In the genomic region with DNA sequence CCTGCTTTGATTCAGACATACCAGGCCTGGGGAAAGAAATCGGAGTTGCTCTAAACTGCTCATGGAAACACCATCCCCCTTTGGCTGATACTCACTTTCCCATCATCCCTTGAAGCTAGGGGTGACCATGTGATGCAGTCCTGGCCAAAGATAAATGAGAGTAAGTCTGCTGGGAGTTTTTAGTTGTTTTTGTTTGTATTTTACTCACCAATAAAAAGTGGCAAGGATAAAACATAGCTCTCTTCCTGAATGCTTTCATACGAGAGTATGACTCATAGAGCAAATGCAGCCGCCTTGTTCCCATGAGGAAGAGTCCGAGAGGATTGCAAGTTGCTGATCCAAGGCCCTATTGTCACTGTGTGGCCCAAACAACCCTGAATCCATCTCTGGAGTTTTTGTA, we compare ENCODE assay signal across 19 cellular contexts.
DNase-seq lines count a peak whose midpoint lies in the region; FAIRE-seq and TF ChIP-seq lines count a peak whose summit lies in the region.
"Had no signal": no experiment of that assay in that cellular context is flagged by ENCODE, and none has a peak within 500 bp of the region (broad histone marks: within the 10 kb centered on the region; RNA-seq: fewer than 3 reads in every experiment).

No MANE protein-coding gene starts in this region.

- no peaks in the 10 kb centered on the region for H3K4me1 ChIP-seq in hepatocyte (ENCODE audit: insufficient read depth)
- H3K4me1 ChIP-seq: SJCRH30 had no signal

- H3K36me3 ChIP-seq in hepatocyte (replicated peaks; ENCODE audit: insufficient read depth, low read depth): no peaks in the 10 kb centered on the region
- H3K36me3 ChIP-seq: BLaER1 treated with 17β-estradiol and CSF1 and Interleukin-3, amounts not matched to agents 10 nM and 100 nM; SJCRH30 had no signal

- no peak overlapping the region for H2AFZ ChIP-seq in hepatocyte

- no peak overlapping the region for H3K4me2 ChIP-seq in hepatocyte

- TF ChIP-seq CTCF in hepatocyte (IDR thresholded peaks at IDR 0.05; ENCODE audit: poor library complexity): no peak

- FAIRE-seq in urothelium cell line (lab: Jason Lieb, UNC): no peak

- H3K79me2 ChIP-seq in hepatocyte: no peaks in the 10 kb centered on the region

- no peak overlapping the region for H3K27ac ChIP-seq in hepatocyte
- H3K27ac ChIP-seq: 22Rv1; BLaER1 treated with 17β-estradiol and CSF1 and Interleukin-3, amounts not matched to agents 10 nM and 100 nM; RWPE1; SJCRH30 had no signal

- no peaks in the 10 kb centered on the region for H3K9me3 ChIP-seq in hepatocyte (ENCODE audit: low read depth)
- H3K9me3 ChIP-seq: BLaER1 treated with 17β-estradiol and CSF1 and Interleukin-3, amounts not matched to agents 10 nM and 100 nM; SJCRH30 had no signal

- no peaks in the 10 kb centered on the region for H3K9me2 ChIP-seq in hepatocyte (replicated peaks; ENCODE audit: insufficient read depth)

- DNase-seq in DMS153 (lab: John Stamatoyannopoulos, UW) (peak; percentile 68), DMS153 treated with DMSO at 0.1 percent for 48 hours (lab: John Stamatoyannopoulos, UW; ENCODE audit: unreplicated experiment) (no peak), T1000 (lab: John Stamatoyannopoulos, UW) (peak; percentile 8), hepatocyte (ENCODE audit: low spot score) (peak; percentile 20), urothelium cell line (ENCODE audit: low spot score) (peak; percentile 61), NCI-H146 (lab: John Stamatoyannopoulos, UW) (no peak), KG1 (lab: John Stamatoyannopoulos, UW) (no peak), EL (no peak)
- DNase-seq: DMS79 treated with DMSO at 0.1 percent for 48 hours, GF-D8, H7, NCI-H1436, NCI-H2081, NCI-H524, SW 1271 had no signal

- WGBS in hepatocyte (ENCODE audit: low lambda C conversion rate, missing lambda C conversion rate): 51% methylated on average over 4 of the region's 4 CpGs

- no peaks in the 10 kb centered on the region for H3K27me3 ChIP-seq in hepatocyte
- H3K27me3 ChIP-seq: SJCRH30 had no signal

- H3K4me3 ChIP-seq in hepatocyte: no peak overlapping the region
- H3K4me3 ChIP-seq: BLaER1 treated with 17β-estradiol and CSF1 and Interleukin-3, amounts not matched to agents 10 nM and 100 nM; SJCRH30 had no signal

- H4K20me1 ChIP-seq in hepatocyte (ENCODE audit: insufficient read depth, poor library complexity, severe bottlenecking): no peaks in the 10 kb centered on the region
- H4K20me1 ChIP-seq: BLaER1 treated with 17β-estradiol and CSF1 and Interleukin-3, amounts not matched to agents 10 nM and 100 nM had no signal

Comparison
In these comparisons a context has a peak if more than half of its experiments do, and no peak if none do; other contexts are left out.
1. DNase-seq: peak in DMS153 (single experiment), T1000 (single experiment), hepatocyte (single experiment) and urothelium cell line (single experiment); none in DMS153 treated with DMSO at 0.1 percent for 48 hours (single experiment), NCI-H146 (single experiment), KG1 (single experiment) and EL (single experiment).